In the genomic region with DNA sequence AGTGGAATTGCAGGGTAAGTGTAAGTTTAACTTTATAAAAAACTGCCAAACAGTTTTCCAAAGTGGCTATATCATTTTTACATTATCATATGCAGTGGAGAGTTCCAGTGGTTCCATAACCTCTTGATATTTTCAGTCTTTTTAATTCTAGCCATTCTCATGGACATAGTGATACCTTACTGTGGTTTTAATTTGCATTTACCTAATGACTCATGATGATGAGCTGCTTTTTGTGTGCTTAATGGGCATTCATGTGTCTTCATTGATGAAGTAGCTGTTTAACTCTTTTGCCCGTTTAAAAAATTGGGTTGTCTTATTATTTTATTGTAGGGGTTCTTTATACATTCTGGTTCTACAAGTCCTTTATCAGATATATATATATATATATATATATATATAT, we compare ENCODE assay signal across 21 cellular contexts.
"Had no signal": no experiment of that assay in that cellular context is flagged by ENCODE, and none has a peak within 500 bp of the region (broad histone marks: within the 10 kb centered on the region; RNA-seq: fewer than 3 reads in every experiment).

No MANE protein-coding gene starts in this region.

- H3K4me2 ChIP-seq: hepatocyte had no signal

- H3K36me3 ChIP-seq: left lung, prostate gland, right atrium auricular region, transverse colon had no signal

- H3K4me3 ChIP-seq: body of pancreas, hepatocyte, left lung, lung, prostate gland, right atrium auricular region, transverse colon had no signal

- H3K4me1 ChIP-seq: prostate gland had no signal

- H3K4me3 Mint-ChIP-seq: activated naive CD4-positive, alpha-beta T cell treated with anti-CD3 and anti-CD28 coated beads for 36 hours; activated T-cell treated with anti-CD3 and anti-CD28 coated beads, Interleukin-2, amount 50 U/mL, for 4 hours; immature natural killer cell; naive thymus-derived CD4-positive, alpha-beta T cell; neural crest cell had no signal

- H2AFZ ChIP-seq: hepatocyte had no signal

- H3K27ac ChIP-seq: hepatocyte, left lung, prostate gland, right atrium auricular region, transverse colon, VCaP had no signal

- ATAC-seq: body of pancreas; esophagus mucosa; left lung; naive thymus-derived CD4-positive, alpha-beta T cell had no signal

- H3K9me3 ChIP-seq: body of pancreas, left lung, prostate gland, right atrium auricular region, transverse colon had no signal

- H3K9me3 Mint-ChIP-seq: activated naive CD4-positive, alpha-beta T cell treated with anti-CD3 and anti-CD28 coated beads for 36 hours; activated T-cell treated with anti-CD3 and anti-CD28 coated beads, Interleukin-2, amount 50 U/mL, for 4 hours; immature natural killer cell had no signal

- DNase-seq: activated CD4-positive, alpha-beta T cell treated with anti-CD3 and anti-CD28 coated beads, Interleukin-2, amount 50 U/mL, for 48 hours; activated CD8-positive, alpha-beta memory T cell treated with anti-CD3 and anti-CD28 coated beads, Interleukin-2, amount 50 U/mL, for 48 hours; activated naive CD4-positive, alpha-beta T cell treated with anti-CD3 and anti-CD28 coated beads for 36 hours; activated T-cell treated with anti-CD3 and anti-CD28 coated beads, Interleukin-2, amount 50 U/mL, for 4 hours; anterior cingulate cortex; body of pancreas; caudate nucleus; effector memory CD4-positive, alpha-beta T cell; glutamatergic neuron; immature natural killer cell; left lung; naive thymus-derived CD4-positive, alpha-beta T cell; stimulated activated CD4-positive, alpha-beta T cell treated with anti-CD3 and anti-CD28 coated beads, Interleukin-4, amount 100 ng/mL, for 4 hours; transverse colon had no signal

- H3K27ac Mint-ChIP-seq: activated naive CD4-positive, alpha-beta T cell treated with anti-CD3 and anti-CD28 coated beads for 36 hours; immature natural killer cell had no signal

- H3K27me3 ChIP-seq: body of pancreas, hepatocyte, left lung, right atrium auricular region, transverse colon had no signal

- H3K27me3 Mint-ChIP-seq: naive thymus-derived CD4-positive, alpha-beta T cell had no signal
